Comparison of ENCODE assay signal across 8 cellular contexts in genomic region chr14:78566017-78566858, GRCh38.
A peak's percentile ranks its signal among the peaks of the same experiment; 100 is the strongest.
DNase-seq lines count a peak whose midpoint lies in the region; ATAC-seq and TF ChIP-seq lines count a peak whose summit lies in the region.

No MANE protein-coding gene starts in this region.

- DNase-seq in NB4 (ENCODE audit: low read depth) (peak; percentile 67), SW 1271 (lab: John Stamatoyannopoulos, UW) (peak; percentile 15 to 29), ascending aorta (ENCODE audit: low spot score in 2 of 2) (peak in 1 of 2 donors; percentile 86), hepatic stellate cell (ENCODE audit: low spot score) (peak; percentile 64), retina (peak; percentile 90), NCI-H1048 (lab: John Stamatoyannopoulos, UW) (no peak)

- intact Hi-C loops in ascending aorta (cut with DNase I), result loop anchor here (10.0 kb wide), 1 partner anchor 911 kb away; no protein-coding TSS in a partner anchor

- peak; percentile 81 for TF ChIP-seq CTCF in GM12873 (IDR thresholded peaks at IDR 0.05; ENCODE audit: insufficient read depth, low read depth, low read length, missing control alignments)
- TF ChIP-seq CTCF in NB4 (IDR thresholded peaks at IDR 0.05; ENCODE audit: low read depth, low read length), result peak; percentile 67
- TF ChIP-seq CTCF in ascending aorta (IDR thresholded peaks at IDR 0.05), result peak; percentile 34 to 74 (median 63)

- H3K27ac ChIP-seq in ascending aorta, result no peak overlapping the region

- no peaks in the 10 kb centered on the region for H3K36me3 ChIP-seq in ascending aorta

- H3K4me3 ChIP-seq in NB4 (ENCODE audit: low read depth, low read length) (no peak overlapping the region), ascending aorta (peak overlapping the region; percentile 42 to 53)

- H3K27me3 ChIP-seq in ascending aorta, result no peaks in the 10 kb centered on the region

- H3K4me1 ChIP-seq in ascending aorta, result no peaks in the 10 kb centered on the region

- TF ChIP-seq POLR2A in NB4 (IDR thresholded peaks at IDR 0.05; ENCODE audit: extremely low read depth, insufficient read length), result no peak

- ATAC-seq in HG02571 (IDR thresholded peaks at IDR 0.05; ENCODE audit: unreplicated experiment), result peak; percentile 92

- H3K9me3 ChIP-seq in ascending aorta, result no peaks in the 10 kb centered on the region
